ENCODE assay signal across 7 cellular contexts in genomic region chr20:49712118-49712517, GRCh38. TPM values are rescaled to one million over a fixed set of nuclear protein-coding genes. Genes with fewer than 3 reads are reported as not detected.
A peak's percentile ranks its signal among the peaks of the same experiment; 100 is the strongest.
DNase-seq lines count a peak whose midpoint lies in the region; FAIRE-seq and TF ChIP-seq lines count a peak whose summit lies in the region.

No MANE protein-coding gene starts in this region.

- no peak for FAIRE-seq in kidney (lab: Jason Lieb, UNC)

- H3K9me3 ChIP-seq in HUES6 (ENCODE audit: control insufficient read depth, insufficient read depth, low read depth, low read length), result no peaks in the 10 kb centered on the region
- no peaks in the 10 kb centered on the region for H3K9me3 ChIP-seq in kidney (ENCODE audit: control insufficient read depth in 1 of 2, low read length in 2 of 2)
- no peaks in the 10 kb centered on the region for H3K9me3 ChIP-seq in stomach

- intact Hi-C loops in kidney (cut with DNase I) (no loop called here), stomach (cut with DNase I; ENCODE audit: low total_unique reads) (no loop called here)

- peaks cover 35% of the 10 kb centered on the region for H3K4me1 Mint-ChIP-seq in activated naive CD8-positive, alpha-beta T cell treated with anti-CD3 and anti-CD28 coated beads for 36 hours

- no peak for TF ChIP-seq EP300 in stomach (IDR thresholded peaks at IDR 0.05)

- no peaks in the 10 kb centered on the region for H3K27me3 Mint-ChIP-seq in activated naive CD8-positive, alpha-beta T cell treated with anti-CD3 and anti-CD28 coated beads for 36 hours

- TF ChIP-seq POLR2A in stomach (IDR thresholded peaks at IDR 0.05), result no peak

- peak overlapping the region; percentile 94 for H3K4me3 Mint-ChIP-seq in activated naive CD8-positive, alpha-beta T cell treated with anti-CD3 and anti-CD28 coated beads for 36 hours

- H3K4me1 ChIP-seq in HUES6 (ENCODE audit: control insufficient read depth, insufficient read depth, low read length), result peaks cover 18% of the 10 kb centered on the region
- H3K4me1 ChIP-seq in kidney (ENCODE audit: control insufficient read depth in 1 of 2, insufficient read depth in 1 of 2, low read depth in 1 of 2, low read length in 2 of 2), result peaks cover 12 to 15% of the 10 kb centered on the region in 2 donors
- H3K4me1 ChIP-seq in stomach, result peaks cover 23 to 67% (median 54%) of the 10 kb centered on the region in 4 donors

- H3K9me3 Mint-ChIP-seq in activated naive CD8-positive, alpha-beta T cell treated with anti-CD3 and anti-CD28 coated beads for 36 hours, result no peaks in the 10 kb centered on the region

- H3K27me3 ChIP-seq in HUES6 (ENCODE audit: control insufficient read depth, insufficient read depth, low read length) (no peaks in the 10 kb centered on the region), stomach (no peaks in the 10 kb centered on the region)

- WGBS in stomach, 5 donors, result 21 to 32% (median 27%) methylated on average over 4 of the region's 4 CpGs

- peak overlapping the region; percentile 82 for H3K4me3 ChIP-seq in HUES6 (ENCODE audit: low read depth, low read length)
- peak overlapping the region; percentile 69 to 73 for H3K4me3 ChIP-seq in kidney (ENCODE audit: low read length in 2 of 2)
- peak overlapping the region; percentile 79 to 97 (median 92) for H3K4me3 ChIP-seq in stomach

- no peak overlapping the region for H3K27ac Mint-ChIP-seq in activated naive CD8-positive, alpha-beta T cell treated with anti-CD3 and anti-CD28 coated beads for 36 hours

- DNase-seq in activated naive CD8-positive, alpha-beta T cell treated with anti-CD3 and anti-CD28 coated beads for 36 hours, result no peak
- DNase-seq in kidney (no peak), stomach (no peak), activated gamma-delta T cell (lab: John Stamatoyannopoulos, UW) (no peak)
- no peak for DNase-seq in effector CD8-positive, alpha-beta T cell (lab: John Stamatoyannopoulos, UW)
- DNase-seq in stimulated activated naive CD4-positive, alpha-beta T cell (lab: John Stamatoyannopoulos, UW), result no peak

- TF ChIP-seq CTCF in kidney (IDR thresholded peaks at IDR 0.05; ENCODE audit: borderline replicate concordance, extremely low read depth, insufficient read depth), result no peak
- TF ChIP-seq CTCF in stomach (IDR thresholded peaks at IDR 0.05), result no peak

- no peak overlapping the region for H3K27ac ChIP-seq in HUES6 (ENCODE audit: low read depth, low read length)
- H3K27ac ChIP-seq in kidney (ENCODE audit: low read depth in 2 of 2, low read length in 2 of 2), result peak overlapping the region; percentile 87 to 88
- H3K27ac ChIP-seq in stomach, result peak overlapping the region; percentile 95 to 99 (median 95)

- peaks cover 15% of the 10 kb centered on the region for H3K36me3 Mint-ChIP-seq in activated naive CD8-positive, alpha-beta T cell treated with anti-CD3 and anti-CD28 coated beads for 36 hours

- no peaks in the 10 kb centered on the region for H3K36me3 ChIP-seq in HUES6 (ENCODE audit: control insufficient read depth, insufficient read depth, low read length)
- no peaks in the 10 kb centered on the region for H3K36me3 ChIP-seq in kidney (ENCODE audit: control insufficient read depth in 1 of 2, insufficient read depth in 2 of 2, low read length in 2 of 2)
- no peaks in the 10 kb centered on the region for H3K36me3 ChIP-seq in stomach

- H3K9ac ChIP-seq in HUES6 (ENCODE audit: low read length), result no peak overlapping the region
- H3K9ac ChIP-seq in kidney (ENCODE audit: low read length in 2 of 2), result peak overlapping the region in 1 of 2 donors; percentile 87

RNA-seq across cellular contexts. Expression of gene B4GALT5, which starts 1.6 kb away (rescaled TPM):
- 10 to 100 TPM; 22.4 to 23.3 TPM for total RNA-seq in activated naive CD8-positive, alpha-beta T cell treated with anti-CD3 and anti-CD28 coated beads for 36 hours
- total RNA-seq in kidney, result 73.3 TPM
- 21.4 TPM for polyA plus RNA-seq in kidney (ENCODE audit: insufficient read depth, low read depth, low replicate concordance)
- 10 to 100 TPM; 17.5 to 40.0 (median 25.8) TPM for total RNA-seq in stomach
- polyA plus RNA-seq in stomach, result 10 to 100 TPM in 2 of 3 donors, 1 to 10 TPM in 1; 7.5 to 10.8 (median 10.2) TPM
